ENCODE assay signal across 8 cellular contexts in genomic region chr2:197130318-197130717, GRCh38.
DNase-seq lines count a peak whose midpoint lies in the region; ATAC-seq and TF ChIP-seq lines count a peak whose summit lies in the region.

No MANE protein-coding gene starts in this region.

- no peak overlapping the region for H3K4me2 ChIP-seq in neural progenitor cell

- H3K9me3 ChIP-seq in neural progenitor cell (ENCODE audit: low read depth), result no peaks in the 10 kb centered on the region

- H3K79me2 ChIP-seq in neural progenitor cell (ENCODE audit: low read depth), result no peaks in the 10 kb centered on the region

- H3K4me1 Mint-ChIP-seq in naive thymus-derived CD8-positive, alpha-beta T cell, result peaks cover 44 to 88% (median 77%) of the 10 kb centered on the region in 4 donors
- peaks cover 7% of the 10 kb centered on the region for H3K4me1 Mint-ChIP-seq in neural progenitor cell

- DNase-seq in naive thymus-derived CD8-positive, alpha-beta T cell, result peak in 6 of 10 donors; percentile 13 to 68 (median 44)
- no peak for DNase-seq in NCI-H510A (lab: John Stamatoyannopoulos, UW)
- no peak for DNase-seq in neural progenitor cell (ENCODE audit: low spot score)
- DNase-seq in DMS 273 treated with DMSO at 0.1 percent for 48 hours (lab: John Stamatoyannopoulos, UW), result no peak
- no peak for DNase-seq in HT-29 (ENCODE audit: low spot score)

- TF ChIP-seq CTCF in neural progenitor cell (IDR thresholded peaks at IDR 0.05), result no peak

- H3K4me1 ChIP-seq in neural progenitor cell, result no peaks in the 10 kb centered on the region

- H4K20me1 ChIP-seq in neural progenitor cell (ENCODE audit: low read depth), result no peaks in the 10 kb centered on the region

- H3K9ac ChIP-seq in neural progenitor cell, result no peak overlapping the region

- H3F3A ChIP-seq in neural progenitor cell (ENCODE audit: low read depth), result no peaks in the 10 kb centered on the region

- no peak overlapping the region for H2AFZ ChIP-seq in neural progenitor cell (replicated peaks)

- no peaks in the 10 kb centered on the region for H3K27me3 Mint-ChIP-seq in naive thymus-derived CD8-positive, alpha-beta T cell
- H3K27me3 Mint-ChIP-seq in neural progenitor cell (ENCODE audit: insufficient read depth, low read depth), result peaks cover 3% of the 10 kb centered on the region

- peak overlapping the region; percentile 29 to 100 (median 82) for H3K27ac Mint-ChIP-seq in naive thymus-derived CD8-positive, alpha-beta T cell
- H3K27ac Mint-ChIP-seq in neural progenitor cell, result no peak overlapping the region

- H3K36me3 ChIP-seq in neural progenitor cell, result no peaks in the 10 kb centered on the region

- H3K4me3 ChIP-seq in neural progenitor cell, result no peak overlapping the region

- peak; percentile 82 for ATAC-seq in GM18867 (IDR thresholded peaks at IDR 0.05; ENCODE audit: unreplicated experiment)
- peak; percentile 77 for ATAC-seq in GM21737 (IDR thresholded peaks at IDR 0.05; ENCODE audit: unreplicated experiment)
- ATAC-seq in HG03571 (IDR thresholded peaks at IDR 0.05; ENCODE audit: unreplicated experiment), result peak; percentile 84
- ATAC-seq in naive thymus-derived CD8-positive, alpha-beta T cell, result peak; percentile 89 to 94

- no peak overlapping the region for H3K27ac ChIP-seq in neural progenitor cell

- POLR2A ChIA-PET in naive thymus-derived CD8-positive, alpha-beta T cell (lab: Charles Lee), result interaction anchor here (0.6 to 1.6 kb wide), 4 partner anchors 12 to 339 kb away, joined by 3 to 4 read pairs (median 4); no protein-coding TSS in a partner anchor

- peaks cover 0 to 63% (median 40%) of the 10 kb centered on the region in 3 donors for H3K36me3 Mint-ChIP-seq in naive thymus-derived CD8-positive, alpha-beta T cell
- no peaks in the 10 kb centered on the region for H3K36me3 Mint-ChIP-seq in neural progenitor cell

- no peaks in the 10 kb centered on the region for H3K27me3 ChIP-seq in neural progenitor cell

- H3K9me3 Mint-ChIP-seq in naive thymus-derived CD8-positive, alpha-beta T cell, result no peaks in the 10 kb centered on the region
- no peaks in the 10 kb centered on the region for H3K9me3 Mint-ChIP-seq in neural progenitor cell

- H3K4me3 Mint-ChIP-seq in naive thymus-derived CD8-positive, alpha-beta T cell, result peak overlapping the region in 9 of 10 donors; percentile 5 to 57 (median 43)
- H3K4me3 Mint-ChIP-seq in neural progenitor cell, result no peak overlapping the region

Comparison
In these comparisons a context has a peak if more than half of its experiments do, and no peak if none do; other contexts are left out.
1. DNase-seq: peak in naive thymus-derived CD8-positive, alpha-beta T cell (6 of 10); none in NCI-H510A (single experiment), neural progenitor cell (single experiment), DMS 273 treated with DMSO at 0.1 percent for 48 hours (single experiment) and HT-29 (single experiment).
2. Peak in every context shown above with its lines, with median percentiles within 50 percentile points of each other: ATAC-seq.